Comparison of ENCODE assay signal across 9 cellular contexts in genomic region chr17:31509805-31510177, GRCh38.
DNase-seq lines count a peak whose midpoint lies in the region; ATAC-seq and TF ChIP-seq lines count a peak whose summit lies in the region.
"Had no signal": no experiment of that assay in that cellular context is flagged by ENCODE, and none has a peak within 500 bp of the region (broad histone marks: within the 10 kb centered on the region; RNA-seq: fewer than 3 reads in every experiment).

No MANE protein-coding gene starts in this region.

- no peak overlapping the region for H3K56ac ChIP-seq in IMR-90 (ENCODE audit: extremely low read depth, insufficient read depth, low read length)

- H3K36me3 ChIP-seq in IMR-90 (ENCODE audit: control insufficient read depth, insufficient read depth, low read length) (no peaks in the 10 kb centered on the region), heart left ventricle (no peaks in the 10 kb centered on the region), spleen (peaks cover 0 to 4% (median 0%) of the 10 kb centered on the region in 6 donors)

- peaks cover 52% of the 10 kb centered on the region for H3K4me1 Mint-ChIP-seq in activated CD4-positive, alpha-beta memory T cell treated with anti-CD3 and anti-CD28 coated beads, Interleukin-2, amount 10 ng/mL, durations not matched to agents 7 days and 5 days

- peaks cover 19% of the 10 kb centered on the region; the same call in 1 of the 2 replicates for H3K27me3 ChIP-seq in IMR-90 (ENCODE audit: control insufficient read depth, insufficient read depth, low read length)
- no peaks in the 10 kb centered on the region for H3K27me3 ChIP-seq in heart left ventricle
- H3K27me3 ChIP-seq in spleen (replicated peaks in 1 of 7): no peaks in the 10 kb centered on the region

- no peak overlapping the region for H2AFZ ChIP-seq in IMR-90 (replicated peaks; ENCODE audit: low read length, poor library complexity)

- H3K4me2 ChIP-seq in IMR-90 (ENCODE audit: low read depth, low read length): no peak overlapping the region

- no peak for DNase-seq in IMR-90
- DNase-seq in activated CD4-positive, alpha-beta memory T cell treated with anti-CD3 and anti-CD28 coated beads, Interleukin-2, amount 10 ng/mL, durations not matched to agents 7 days and 5 days: no peak
- DNase-seq in heart left ventricle: peak in 1 of 5 donors; percentile 74
- DNase-seq in spleen: no peak
- no peak for DNase-seq in SIG-M5 treated with dmso at 0.1 percent for 504 hours (lab: John Stamatoyannopoulos, UW; ENCODE audit: unreplicated experiment)
- DNase-seq: DMS 273 treated with DMSO at 0.1 percent for 48 hours, NCI-H146 had no signal

- H3K9ac ChIP-seq in IMR-90 (ENCODE audit: low read depth, low read length): no peak overlapping the region

- no peak overlapping the region for H3K4ac ChIP-seq in IMR-90 (ENCODE audit: low read depth, low read length)

- H4K8ac ChIP-seq in IMR-90 (ENCODE audit: low read depth in 2 of 2, low read length in 2 of 2): no peak overlapping the region

- in situ Hi-C loops in IMR-90 (cut with MboI; ENCODE audit: low sequenced_read_pairs): no loop called here

- H3K23ac ChIP-seq in IMR-90 (ENCODE audit: low read depth, low read length): no peak overlapping the region

- H2BK5ac ChIP-seq in IMR-90 (ENCODE audit: low read depth, low read length, poor library complexity, severe bottlenecking): no peak overlapping the region

- H3K18ac ChIP-seq in IMR-90 (ENCODE audit: low read depth, low read length): no peak overlapping the region

- BruUV-seq in IMR-90 (replicated peaks; lab: Mats Ljungman, UMichigan): no TSS peak

- no peak overlapping the region for H3K14ac ChIP-seq in IMR-90 (replicated peaks; ENCODE audit: low read depth, low read length)

- dilution Hi-C loops in IMR-90 (cut with HindIII; ENCODE audit: low sequenced_read_pairs, unreplicated experiment): no loop called here

- POLR2A ChIA-PET in IMR-90 (lab: Charles Lee; ENCODE audit: unreplicated experiment): no interaction called here
- POLR2A ChIA-PET in activated CD4-positive, alpha-beta memory T cell treated with anti-CD3 and anti-CD28 coated beads, Interleukin-2, amount 10 ng/mL, durations not matched to agents 7 days and 5 days (lab: Charles Lee): interaction anchor here (0.6 to 8.4 kb wide), 17 partner anchors 8 to 200 kb away, joined by 3 to 314 read pairs (median 7); partner anchors contain the start of gene EVI2B

- no peak overlapping the region for H2AK9ac ChIP-seq in IMR-90 (replicated peaks; ENCODE audit: low read depth, low read length, poor library complexity)

- H3K79me1 ChIP-seq in IMR-90 (ENCODE audit: low read depth in 1 of 2, low read length in 2 of 2): no peaks in the 10 kb centered on the region

- TF ChIP-seq CTCF in IMR-90 (conservative IDR thresholded peaks at IDR 0.05; ENCODE audit: low read depth, low read length) (no peak), heart left ventricle (IDR thresholded peaks at IDR 0.05) (no peak), spleen (IDR thresholded peaks at IDR 0.05 in 8 of 11, conservative IDR thresholded peaks at IDR 0.05 in 3 of 11) (no peak)

- no peak overlapping the region for H2BK120ac ChIP-seq in IMR-90 (ENCODE audit: low read depth, low read length)

- CTCF ChIA-PET in IMR-90 (lab: Yijun Ruan, JAX): no interaction called here
- CTCF ChIA-PET in activated CD4-positive, alpha-beta memory T cell treated with anti-CD3 and anti-CD28 coated beads, Interleukin-2, amount 10 ng/mL, durations not matched to agents 7 days and 5 days (lab: Charles Lee): interaction anchor here (0.6 to 3.3 kb wide), 11 partner anchors 9 to 120 kb away, joined by 3 to 58 read pairs (median 8); no protein-coding TSS in a partner anchor

- TF ChIP-seq RAD21 in IMR-90 (IDR thresholded peaks at IDR 0.05; ENCODE audit: low read length): no peak

- no peak overlapping the region for H4K91ac ChIP-seq in IMR-90 (ENCODE audit: insufficient read depth, low read depth, low read length)

- no peak overlapping the region for H2BK15ac ChIP-seq in IMR-90 (ENCODE audit: low read depth, low read length)

- H4K20me1 ChIP-seq in IMR-90 (ENCODE audit: insufficient read depth, low read length): no peaks in the 10 kb centered on the region

- no peaks in the 10 kb centered on the region for H3K9me3 Mint-ChIP-seq in activated CD4-positive, alpha-beta memory T cell treated with anti-CD3 and anti-CD28 coated beads, Interleukin-2, amount 10 ng/mL, durations not matched to agents 7 days and 5 days

- ATAC-seq in IMR-90 (ENCODE audit: low read depth) (no peak), heart left ventricle (peak; percentile 43 to 62 (median 56)), GM21529 (IDR thresholded peaks at IDR 0.05; ENCODE audit: unreplicated experiment) (no peak), HG03196 (IDR thresholded peaks at IDR 0.05; ENCODE audit: unreplicated experiment) (no peak)

- TF ChIP-seq POLR2A in IMR-90 (IDR thresholded peaks at IDR 0.05; ENCODE audit: low read depth, low read length) (no peak), heart left ventricle (IDR thresholded peaks at IDR 0.05) (no peak), spleen (IDR thresholded peaks at IDR 0.05) (no peak)

- no peaks in the 10 kb centered on the region for H3K27me3 Mint-ChIP-seq in activated CD4-positive, alpha-beta memory T cell treated with anti-CD3 and anti-CD28 coated beads, Interleukin-2, amount 10 ng/mL, durations not matched to agents 7 days and 5 days

- H2BK20ac ChIP-seq in IMR-90 (ENCODE audit: low read depth, low read length): no peak overlapping the region

- H3K9me1 ChIP-seq in IMR-90 (ENCODE audit: insufficient read depth, low read length): no peaks in the 10 kb centered on the region; the same call in 1 of the 2 replicates

- no peak overlapping the region for H3K4me3 ChIP-seq in IMR-90 (ENCODE audit: insufficient read depth, low read depth, low read length)
- peak overlapping the region in 1 of 12 donors; percentile 13 for H3K4me3 ChIP-seq in heart left ventricle
- peak overlapping the region in 1 of 8 donors; percentile 50 for H3K4me3 ChIP-seq in spleen

- H3K27ac Mint-ChIP-seq in activated CD4-positive, alpha-beta memory T cell treated with anti-CD3 and anti-CD28 coated beads, Interleukin-2, amount 10 ng/mL, durations not matched to agents 7 days and 5 days: peak overlapping the region; percentile 100

- intact Hi-C loops in IMR-90 (cut with micrococcal nuclease) (no loop called here), heart left ventricle (cut with DNase I) (loop anchor here in 1 of 10 donors (10.0 kb wide), 1 partner anchor 45 kb away; no protein-coding TSS in a partner anchor), spleen (cut with DNase I; ENCODE audit: low total_unique reads) (no loop called here)

- H3K9me3 ChIP-seq in IMR-90 (ENCODE audit: control insufficient read depth, insufficient read depth, low read length) (no peaks in the 10 kb centered on the region), heart left ventricle (no peaks in the 10 kb centered on the region), spleen (no peaks in the 10 kb centered on the region)

- WGBS in IMR-90 (ENCODE audit: extremely low coverage in 2 of 2, insufficient read length in 1 of 2), 2 experiments: no CpG with 5 or more reads among the region's 5 CpGs
- 59 to 79% (median 62%) methylated on average over 4 to 5 of the region's 5 CpGs for WGBS in heart left ventricle, 4 donors
- 74 to 92% (median 82%) methylated on average over 3 to 5 of the region's 5 CpGs for WGBS in spleen, 5 donors

- peak overlapping the region; percentile 16; the same call in 1 of the 2 replicates for H2AK5ac ChIP-seq in IMR-90 (ENCODE audit: low read depth, low read length)

- H3K27ac ChIP-seq in IMR-90 (ENCODE audit: insufficient read depth, low read length) (no peak overlapping the region), heart left ventricle (peak overlapping the region in 11 of 12 donors; percentile 21 to 92 (median 79)), spleen (peak overlapping the region; percentile 66 to 95 (median 84))

- H3K36me3 Mint-ChIP-seq in activated CD4-positive, alpha-beta memory T cell treated with anti-CD3 and anti-CD28 coated beads, Interleukin-2, amount 10 ng/mL, durations not matched to agents 7 days and 5 days (ENCODE audit: low read depth): peaks cover 4% of the 10 kb centered on the region

- H3K4me1 ChIP-seq in IMR-90 (ENCODE audit: control insufficient read depth, insufficient read depth, low read length): peaks cover 4% of the 10 kb centered on the region; the same call in 1 of the 2 replicates
- peaks cover 0 to 49% (median 16%) of the 10 kb centered on the region in 12 donors for H3K4me1 ChIP-seq in heart left ventricle
- H3K4me1 ChIP-seq in spleen: peaks cover 28 to 66% (median 46%) of the 10 kb centered on the region in 6 donors

- no peak overlapping the region for H4K5ac ChIP-seq in IMR-90 (ENCODE audit: low read depth, low read length)

- peak overlapping the region; percentile 77 for H3K4me3 Mint-ChIP-seq in activated CD4-positive, alpha-beta memory T cell treated with anti-CD3 and anti-CD28 coated beads, Interleukin-2, amount 10 ng/mL, durations not matched to agents 7 days and 5 days

TF ChIP-seq in IMR-90, 13 proteins besides CTCF, POLR2A, EP300 and RAD21:
- TF ChIP-seq MAZ (IDR thresholded peaks at IDR 0.05; ENCODE audit: borderline replicate concordance, low read depth, low read length) (no peak), CHD1 (IDR thresholded peaks at IDR 0.05; ENCODE audit: low read depth, low read length) (no peak), ELK1 (IDR thresholded peaks at IDR 0.05; ENCODE audit: borderline replicate concordance, low read depth, low read length) (no peak), CEBPB (IDR thresholded peaks at IDR 0.05; ENCODE audit: low read depth, low read length) (no peak), FOS (IDR thresholded peaks at IDR 0.05; ENCODE audit: low read depth, low read length) (no peak), RFX5 (IDR thresholded peaks at IDR 0.05; ENCODE audit: low read depth, low read length) (no peak), MAFK (IDR thresholded peaks at IDR 0.05; ENCODE audit: low read depth, low read length) (no peak), SMC3 (IDR thresholded peaks at IDR 0.05; ENCODE audit: low read depth, low read length) (no peak), RCOR1 (IDR thresholded peaks at IDR 0.05; ENCODE audit: insufficient replicate concordance, low read length) (no peak)

Comparison
In these comparisons a context has a peak if more than half of its experiments do, and no peak if none do; other contexts are left out.
1. ATAC-seq: peak in heart left ventricle (4 of 4); none in IMR-90 (single experiment), GM21529 (single experiment) and HG03196 (single experiment).